In the genomic region with DNA sequence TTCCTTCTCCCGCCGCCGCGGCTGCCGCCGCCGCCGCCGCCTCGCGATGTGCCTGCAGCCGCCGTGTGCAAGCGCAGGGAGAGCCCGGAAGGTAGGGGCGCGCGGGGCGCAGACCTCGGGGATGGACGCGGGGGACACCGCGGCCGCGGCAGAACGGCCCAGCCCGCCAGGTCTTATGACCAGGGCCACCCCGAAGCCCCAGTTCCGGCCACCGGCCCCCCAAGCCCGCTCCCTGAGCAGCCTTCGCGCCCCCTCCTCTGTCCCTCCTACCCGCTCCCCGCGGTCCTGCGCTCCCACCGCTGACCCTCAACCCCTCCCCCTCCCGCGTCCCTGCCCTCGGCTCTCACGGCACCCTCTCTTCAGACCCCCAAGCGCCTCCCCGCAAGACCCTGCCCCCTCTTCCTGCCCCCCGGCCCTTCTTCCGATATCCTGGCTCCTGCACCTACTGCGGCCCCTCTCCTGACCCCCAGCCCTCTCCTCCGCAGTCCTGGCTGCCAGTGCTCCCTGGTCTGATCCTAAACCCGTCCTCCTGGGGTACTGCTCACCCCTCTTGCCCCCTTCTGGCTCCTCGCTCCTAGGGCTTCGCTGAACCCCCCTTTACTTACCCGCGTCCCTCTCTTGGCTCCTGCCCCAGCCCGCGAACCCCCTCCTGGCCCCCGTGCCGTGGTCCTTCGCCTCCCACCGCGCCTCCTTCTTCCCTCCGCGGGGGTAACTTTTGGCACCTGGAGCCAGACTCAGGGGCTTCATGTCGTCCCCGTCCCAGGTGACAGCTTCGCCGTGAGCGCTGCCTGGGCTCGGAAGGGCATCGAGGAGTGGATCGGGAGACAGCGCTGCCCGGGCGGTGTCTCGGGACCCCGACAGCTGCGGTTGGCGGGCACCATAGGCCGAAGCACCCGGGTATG, we compare ENCODE assay signal across 8 cellular contexts. TPM values are rescaled to one million over a fixed set of nuclear protein-coding genes. Genes with fewer than 3 reads are reported as not detected.
A peak's percentile ranks its signal among the peaks of the same experiment; 100 is the strongest.
DNase-seq lines count a peak whose midpoint lies in the region; ATAC-seq, FAIRE-seq and TF ChIP-seq lines count a peak whose summit lies in the region.

No MANE protein-coding gene starts in this region.

- peak; percentile 17 for ATAC-seq in GM18519 (IDR thresholded peaks at IDR 0.05; ENCODE audit: low FRiP score, unreplicated experiment)
- ATAC-seq in HG02588 (IDR thresholded peaks at IDR 0.05; ENCODE audit: unreplicated experiment) = peak; percentile 42

- H3K4me3 ChIP-seq in OCI-LY3 (ENCODE audit: low read length) = peak overlapping the region; percentile 95
- H3K4me3 ChIP-seq in bronchial epithelial cell (ENCODE audit: low read depth, low read length) = peak overlapping the region; percentile 52
- H3K4me3 ChIP-seq in mononuclear cell (ENCODE audit: low read length) = peak overlapping the region; percentile 39

- H3K9ac ChIP-seq in OCI-LY3 (ENCODE audit: low read length) = peak overlapping the region; percentile 75

- H3K4me3 Mint-ChIP-seq in type B pancreatic cell = peak overlapping the region; percentile 88

- DNase-seq in bronchial epithelial cell (ENCODE audit: low read depth) (no peak), type B pancreatic cell (ENCODE audit: extremely low spot score, unreplicated experiment) (no peak), NCI-H2171 (lab: John Stamatoyannopoulos, UW) (no peak), EL (no peak)

- H3K27me3 ChIP-seq in OCI-LY3 (ENCODE audit: low read depth, low read length) = peaks cover 14% of the 10 kb centered on the region
- H3K27me3 ChIP-seq in bronchial epithelial cell (ENCODE audit: control insufficient read depth, insufficient read depth, low read length) = peaks cover 13% of the 10 kb centered on the region
- peaks cover 26% of the 10 kb centered on the region for H3K27me3 ChIP-seq in mononuclear cell (ENCODE audit: insufficient read depth, low read length)

- H4K20me1 ChIP-seq in OCI-LY3 (ENCODE audit: insufficient read depth, low read length) = no peaks in the 10 kb centered on the region

- peaks cover 34% of the 10 kb centered on the region for H3K4me1 Mint-ChIP-seq in type B pancreatic cell (ENCODE audit: unreplicated experiment)

- H3K4me1 ChIP-seq in OCI-LY3 (ENCODE audit: low read length) = peaks cover 5% of the 10 kb centered on the region
- peaks cover 5% of the 10 kb centered on the region for H3K4me1 ChIP-seq in mononuclear cell (ENCODE audit: insufficient read depth, low read length)

- H3K9me3 ChIP-seq in OCI-LY3 (ENCODE audit: insufficient read depth, low read length) (no peaks in the 10 kb centered on the region), mononuclear cell (ENCODE audit: low read depth, low read length) (no peaks in the 10 kb centered on the region)

- H3K9me3 Mint-ChIP-seq in type B pancreatic cell = no peaks in the 10 kb centered on the region

- H3K27ac Mint-ChIP-seq in type B pancreatic cell = no peak overlapping the region

- H3K36me3 ChIP-seq in OCI-LY3 (replicated peaks; ENCODE audit: low read depth, low read length) (no peaks in the 10 kb centered on the region), bronchial epithelial cell (ENCODE audit: control insufficient read depth, insufficient read depth, low read length) (no peaks in the 10 kb centered on the region)

- H3K27ac ChIP-seq in OCI-LY3 (ENCODE audit: low read length) = no peak overlapping the region

- H3K27me3 Mint-ChIP-seq in type B pancreatic cell = peaks cover 26% of the 10 kb centered on the region

- H3K4me2 ChIP-seq in OCI-LY3 (ENCODE audit: low read length) = peak overlapping the region; percentile 83

- peak overlapping the region; percentile 58 for H2AFZ ChIP-seq in OCI-LY3 (ENCODE audit: low read depth, low read length)

- H3K79me2 ChIP-seq in OCI-LY3 (ENCODE audit: low read length) = no peaks in the 10 kb centered on the region

- H3K36me3 Mint-ChIP-seq in type B pancreatic cell = peaks cover 18% of the 10 kb centered on the region

- FAIRE-seq in bronchial epithelial cell (lab: Jason Lieb, UNC) = no peak

- TF ChIP-seq CTCF in OCI-LY3 (IDR thresholded peaks at IDR 0.05; ENCODE audit: low read depth, low read length) (no peak), bronchial epithelial cell (IDR thresholded peaks at IDR 0.05; ENCODE audit: insufficient read depth, low read length, severe bottlenecking) (no peak), type B pancreatic cell (conservative IDR thresholded peaks at IDR 0.05) (no peak)

RNA-seq across cellular contexts. Expression of a gene that starts 0.7 kb away (rescaled TPM):
- total RNA-seq in bronchial epithelial cell (under 0.01 TPM in 2 replicates), mononuclear cell (1.2 TPM), type B pancreatic cell (ENCODE audit: low replicate concordance) (33.8 and 43.2 TPM in 2 replicates)

Comparison
In these comparisons a context has a peak if more than half of its experiments do, and no peak if none do; other contexts are left out.
1. H3K4me3 ChIP-seq: peak in every context shown above with its lines; median percentile 95 in OCI-LY3; 52 in bronchial epithelial cell; 39 in mononuclear cell.
2. RNA of a gene that starts 0.7 kb away (total RNA-seq): 33.8 to 43.2 TPM in type B pancreatic cell; 1.2 TPM in mononuclear cell (single experiment) and under 0.01 TPM in bronchial epithelial cell; every median in the first group is over 10 times any median in the second.